Comparison of ENCODE assay signal across 13 cellular contexts in the genomic region with DNA sequence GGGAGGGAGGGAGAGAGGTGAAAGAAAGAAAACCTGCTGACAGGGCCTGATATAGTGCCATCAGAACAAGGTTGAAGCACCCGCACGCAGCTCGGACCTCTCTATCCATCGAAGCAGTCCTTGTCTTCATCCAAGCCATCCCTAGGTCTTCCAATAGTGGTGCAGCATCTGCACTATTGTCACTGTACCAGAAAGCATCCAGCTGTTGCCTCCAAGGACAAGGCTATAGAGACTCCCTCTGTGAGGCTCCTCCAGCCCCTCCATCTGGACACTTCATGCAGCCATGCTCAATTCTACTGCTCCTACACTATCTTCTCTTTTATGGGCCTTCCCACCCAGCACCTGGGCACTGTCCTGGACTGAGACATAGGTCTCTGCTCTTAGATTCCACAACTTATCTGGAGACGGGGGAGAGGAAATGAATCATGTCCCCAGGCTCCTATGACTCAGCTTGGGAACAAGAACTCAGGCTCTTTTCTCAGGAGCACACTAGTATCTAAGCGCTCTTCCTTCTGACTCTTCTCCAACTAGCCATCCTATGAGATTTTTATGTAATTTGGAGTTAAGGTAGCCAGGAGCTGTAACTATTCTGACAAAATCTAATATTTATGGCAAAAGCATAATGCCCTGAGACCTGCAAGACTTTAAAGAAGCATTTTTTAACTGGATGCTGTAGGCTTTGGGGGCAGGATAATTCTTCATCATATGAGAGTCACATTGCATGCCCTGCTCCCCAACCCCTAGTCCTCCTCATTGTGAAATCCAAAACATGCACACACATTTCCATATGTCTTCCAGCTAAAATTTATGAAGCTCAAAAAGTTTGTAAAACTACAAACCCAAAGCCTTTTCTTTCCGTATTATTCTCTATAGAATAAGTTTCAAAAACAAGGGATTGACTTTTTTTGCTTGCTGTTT.
DNase-seq lines count a peak whose midpoint lies in the region; ATAC-seq and TF ChIP-seq lines count a peak whose summit lies in the region.
"Had no signal": no experiment of that assay in that cellular context is flagged by ENCODE, and none has a peak within 500 bp of the region (broad histone marks: within the 10 kb centered on the region; RNA-seq: fewer than 3 reads in every experiment).

No MANE protein-coding gene starts in this region.

- H2AFZ ChIP-seq in ACC112 (ENCODE audit: low read length, unreplicated experiment) (peak overlapping the region; percentile 52), mammary epithelial cell (ENCODE audit: low read depth, low read length) (peak overlapping the region; percentile 50)

- dilution Hi-C loops in mammary epithelial cell (cut with HindIII; ENCODE audit: low sequenced_read_pairs) = no loop called here

- 32% methylated on average over 3 of the region's 7 CpGs for WGBS in mammary epithelial cell (ENCODE audit: low coverage, missing lambda C conversion rate)

- CTCF ChIA-PET in mammary epithelial cell (lab: Charles Lee; ENCODE audit: low non-redundant PET) = no interaction called here

- H3K4me3 ChIP-seq in ACC112 (ENCODE audit: low read depth, low read length) = peak overlapping the region; percentile 20; the same call in 1 of the 2 replicates
- no peak overlapping the region for H3K4me3 ChIP-seq in mammary epithelial cell (replicated peaks in 1 of 3; ENCODE audit: insufficient read depth in 1 of 3, low read depth in 2 of 3, low read length in 3 of 3)
- no peak overlapping the region for H3K4me3 ChIP-seq in kidney epithelial cell (ENCODE audit: low read depth, low read length)

- H3K27me3 ChIP-seq in ACC112 (ENCODE audit: insufficient read depth, low read length) (no peaks in the 10 kb centered on the region), mammary epithelial cell (ENCODE audit: insufficient read depth, low read length) (no peaks in the 10 kb centered on the region), kidney epithelial cell (ENCODE audit: control insufficient read depth, insufficient read depth, low read length) (no peaks in the 10 kb centered on the region)

- peak; percentile 98 for DNase-seq in HT1080 (ENCODE audit: low read depth)
- peak; percentile 87 for DNase-seq in mammary epithelial cell
- DNase-seq in kidney epithelial cell (ENCODE audit: low read depth) = peak; percentile 79
- no peak for DNase-seq in NCI-H1092 (lab: John Stamatoyannopoulos, UW)
- DNase-seq in DMS79 treated with DMSO at 0.1 percent for 48 hours (lab: John Stamatoyannopoulos, UW) = no peak
- DNase-seq: activated CD4-positive, alpha-beta memory T cell treated with anti-CD3 and anti-CD28 coated beads, Interleukin-2, amount 10 ng/mL, durations not matched to agents 7 days and 5 days; C1 segment of cervical spinal cord; immature natural killer cell; NCI-H187 treated with DMSO at 0.1 percent for 48 hours; small intestine had no signal

- H3K27ac ChIP-seq in ACC112 (ENCODE audit: low read depth, low read length) (peak overlapping the region; percentile 96), mammary epithelial cell (ENCODE audit: insufficient read depth, low read depth, low read length) (peak overlapping the region; percentile 44)

- H3K4me1 ChIP-seq in ACC112 (ENCODE audit: control insufficient read depth, insufficient read depth, low read length, unreplicated experiment) (peaks cover 48% of the 10 kb centered on the region), mammary epithelial cell (ENCODE audit: insufficient read depth, low read length) (peaks cover 28% of the 10 kb centered on the region)

- no peaks in the 10 kb centered on the region for H3K36me3 ChIP-seq in ACC112 (ENCODE audit: insufficient read depth, low read length)
- H3K36me3 ChIP-seq in mammary epithelial cell (ENCODE audit: insufficient read depth, low read length) = no peaks in the 10 kb centered on the region
- H3K36me3 ChIP-seq in kidney epithelial cell (ENCODE audit: control insufficient read depth, insufficient read depth, low read length) = no peaks in the 10 kb centered on the region

- no peak for TF ChIP-seq CTCF in mammary epithelial cell (conservative IDR thresholded peaks at IDR 0.05 in 1 of 2, IDR thresholded peaks at IDR 0.05 in 1 of 2; ENCODE audit: extremely low read depth in 1 of 2, insufficient read depth in 1 of 2, low read depth in 1 of 2, low read length in 2 of 2)
- no peak for TF ChIP-seq CTCF in kidney epithelial cell (IDR thresholded peaks at IDR 0.05; ENCODE audit: insufficient read depth, low read length, poor library complexity, severe bottlenecking)

- peaks cover 4% of the 10 kb centered on the region for H3K9me3 ChIP-seq in mammary epithelial cell (replicated peaks; ENCODE audit: insufficient read depth, low read length)

- BruUV-seq in mammary epithelial cell (replicated peaks; lab: Mats Ljungman, UMichigan) = no TSS peak

- ATAC-seq in HG02588 (IDR thresholded peaks at IDR 0.05; ENCODE audit: unreplicated experiment) = no peak
- ATAC-seq in GM19467 (IDR thresholded peaks at IDR 0.05; ENCODE audit: unreplicated experiment) = no peak

- H4K20me1 ChIP-seq in mammary epithelial cell (ENCODE audit: insufficient read depth, low read length) = no peaks in the 10 kb centered on the region

- no peaks in the 10 kb centered on the region for H3K79me2 ChIP-seq in ACC112 (ENCODE audit: control insufficient read depth, insufficient read depth, low read length, unreplicated experiment)
- no peaks in the 10 kb centered on the region for H3K79me2 ChIP-seq in mammary epithelial cell (ENCODE audit: insufficient read depth, low read length)

- in situ Hi-C loops in mammary epithelial cell (cut with MboI; ENCODE audit: low sequenced_read_pairs in 2 of 2) = no loop called here

- intact Hi-C loops in mammary epithelial cell (cut with micrococcal nuclease) = no loop called here

- H3K9ac ChIP-seq in mammary epithelial cell (ENCODE audit: insufficient read depth, low read length) = no peak overlapping the region

- H3K4me2 ChIP-seq in mammary epithelial cell (ENCODE audit: insufficient read depth, low read depth, low read length) = peak overlapping the region; percentile 70

Comparison
In these comparisons a context has a peak if more than half of its experiments do, and no peak if none do; other contexts are left out.
1. DNase-seq: peak in HT1080 (single experiment), mammary epithelial cell (single experiment) and kidney epithelial cell (single experiment); none in NCI-H1092 (single experiment) and DMS79 treated with DMSO at 0.1 percent for 48 hours (single experiment).